In genomic region chr7:69254643-69255042, GRCh38 we compare ENCODE assay signal across 30 cellular contexts.
"Had no signal": no experiment of that assay in that cellular context is flagged by ENCODE, and none has a peak within 500 bp of the region (broad histone marks: within the 10 kb centered on the region; RNA-seq: fewer than 3 reads in every experiment).

No MANE protein-coding gene starts in this region.

- H3K27me3 ChIP-seq: neural progenitor cell, ovary, stomach, thyroid gland, tibial nerve, upper lobe of left lung, vagina had no signal

- H3K4me2 ChIP-seq: neural progenitor cell, smooth muscle cell had no signal

- H3K36me3 ChIP-seq: neural progenitor cell, ovary, spleen, stomach, thoracic aorta, thyroid gland, tibial nerve, upper lobe of left lung, vagina had no signal

- H3K79me2 ChIP-seq: parathyroid adenoma had no signal

- H3K27ac ChIP-seq: neural progenitor cell, ovary, parathyroid adenoma, psoas muscle, skin epidermis, spleen, stomach, thoracic aorta, thyroid gland, tibial nerve, upper lobe of left lung, vagina had no signal

- DNase-seq: natural killer cell; occipital lobe; ovary; posterior cingulate gyrus; psoas muscle; right cardiac atrium; spleen; stimulated activated CD4-positive, alpha-beta T cell treated with anti-CD3 and anti-CD28 coated beads, Interleukin-12 subunit alpha, Interleukin-12 subunit beta, amount 100 ng/mL, for 4 hours; stimulated activated CD4-positive, alpha-beta T cell treated with anti-CD3 and anti-CD28 coated beads, Interleukin-1b, Interleukin-23, amount 100 ng/mL, for 48 hours; stimulated activated CD4-positive, alpha-beta T cell treated with anti-CD3 and anti-CD28 coated beads, Interleukin-4, amount 100 ng/mL, for 1 hour; stimulated activated CD4-positive, alpha-beta T cell treated with anti-CD3 and anti-CD28 coated beads, Interleukin-4, amount 100 ng/mL, for 4 hours; stimulated activated CD8-positive, alpha-beta memory T cell treated with anti-CD3 and anti-CD28 coated beads, Interleukin-4, amount 100 ng/mL, for 48 hours; stimulated activated naive CD4-positive, alpha-beta T cell treated with Interleukin-2 at 50 U/mL for 16 hours; stomach; thyroid gland; trophoblast cell; upper lobe of left lung had no signal

- H3K9me3 ChIP-seq: ovary, psoas muscle, stomach, thoracic aorta, thyroid gland, tibial nerve, vagina had no signal

- H3K27me3 Mint-ChIP-seq: stimulated activated memory B cell treated with anti-CD40 and anti-IgM and Interleukin-4, amounts not matched to agents 10 μg/mL and 1 μg/mL and 100 μg/mL, for 72 hours; stimulated activated naive CD8-positive, alpha-beta T cell treated with anti-CD3 and anti-CD28 coated beads, Interleukin-15, Interleukin-2, amounts not matched to agents 100 ng/mL and 50 ng/mL, for 24 hours had no signal

- ATAC-seq: natural killer cell; psoas muscle; right cardiac atrium; sciatic nerve; stimulated activated memory B cell treated with anti-CD40 and anti-IgM and Interleukin-4, amounts not matched to agents 10 μg/mL and 1 μg/mL and 100 μg/mL, for 72 hours had no signal

- H2AFZ ChIP-seq: neural progenitor cell, parathyroid adenoma had no signal

- H3K4me3 Mint-ChIP-seq: natural killer cell; nephron; neural progenitor cell; stimulated activated memory B cell treated with anti-CD40 and anti-IgM and Interleukin-4, amounts not matched to agents 10 μg/mL and 1 μg/mL and 100 μg/mL, for 72 hours; stimulated activated naive CD8-positive, alpha-beta T cell treated with anti-CD3 and anti-CD28 coated beads, Interleukin-15, Interleukin-2, amounts not matched to agents 100 ng/mL and 50 ng/mL, for 24 hours had no signal

- H3K4me3 ChIP-seq: neural progenitor cell, ovary, psoas muscle, skin epidermis, smooth muscle cell, spleen, stomach, thoracic aorta, thyroid gland, tibial nerve, upper lobe of left lung, vagina had no signal

- H3K4me1 ChIP-seq: parathyroid adenoma, psoas muscle, stomach, tibial nerve, vagina had no signal

- H3K9ac ChIP-seq: neural progenitor cell, parathyroid adenoma had no signal

- H3K4me1 Mint-ChIP-seq: natural killer cell; stimulated activated memory B cell treated with anti-CD40 and anti-IgM and Interleukin-4, amounts not matched to agents 10 μg/mL and 1 μg/mL and 100 μg/mL, for 72 hours had no signal

- H3K27ac Mint-ChIP-seq: natural killer cell; nephron; neural progenitor cell; progenitor cell of endocrine pancreas; stimulated activated memory B cell treated with anti-CD40 and anti-IgM and Interleukin-4, amounts not matched to agents 10 μg/mL and 1 μg/mL and 100 μg/mL, for 72 hours; stimulated activated naive CD8-positive, alpha-beta T cell treated with anti-CD3 and anti-CD28 coated beads, Interleukin-15, Interleukin-2, amounts not matched to agents 100 ng/mL and 50 ng/mL, for 24 hours had no signal

- FAIRE-seq: urothelium cell line had no signal

- H3K36me3 Mint-ChIP-seq: natural killer cell; neural progenitor cell; stimulated activated memory B cell treated with anti-CD40 and anti-IgM and Interleukin-4, amounts not matched to agents 10 μg/mL and 1 μg/mL and 100 μg/mL, for 72 hours had no signal
